In the genomic region with DNA sequence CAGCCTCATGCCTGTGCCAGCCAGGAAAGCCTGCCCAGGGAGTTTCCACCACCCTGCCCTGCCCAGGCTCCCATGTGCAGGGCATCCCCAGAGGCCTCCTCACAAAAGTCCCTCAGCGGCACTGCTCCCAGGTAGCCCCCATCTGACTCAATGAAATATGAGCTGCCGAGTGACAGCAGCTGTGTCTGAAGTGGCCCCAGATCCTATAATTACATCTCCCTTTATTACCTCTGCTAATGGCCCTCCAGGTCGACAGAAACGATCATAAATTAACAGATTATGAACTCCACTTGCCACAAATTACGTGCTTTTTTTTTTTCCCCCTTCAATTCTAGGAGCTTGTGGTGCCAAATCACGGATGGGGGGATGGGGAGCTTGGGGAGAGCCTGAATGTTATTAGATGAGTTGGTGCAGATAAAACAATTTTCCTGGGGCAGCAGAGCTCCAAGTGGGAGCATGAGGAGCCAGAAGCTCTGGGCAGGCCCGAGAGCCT, we compare ENCODE assay signal across 20 cellular contexts.
A peak's percentile ranks its signal among the peaks of the same experiment; 100 is the strongest.
DNase-seq lines count a peak whose midpoint lies in the region; ATAC-seq and TF ChIP-seq lines count a peak whose summit lies in the region.
"Had no signal": no experiment of that assay in that cellular context is flagged by ENCODE, and none has a peak within 500 bp of the region (broad histone marks: within the 10 kb centered on the region; RNA-seq: fewer than 3 reads in every experiment).

No MANE protein-coding gene starts in this region.

- no peaks in the 10 kb centered on the region for H3K9me3 Mint-ChIP-seq in mesothelial cell of epicardium
- H3K9me3 Mint-ChIP-seq: activated T-cell treated with anti-CD3 and anti-CD28 coated beads, Interleukin-2, amount 50 U/mL, for 24 hours; dendritic cell treated with granulocyte-macrophage colony-stimulating factor and Interleukin-4, amounts not matched to agents 40 ng/mL and 50 ng/mL, for 4 days; neural crest cell; stimulated activated naive CD8-positive, alpha-beta T cell treated with anti-CD3 and anti-CD28 coated beads, Interleukin-15, amount 100 ng/mL, for 72 hours had no signal

- peaks cover 3% of the 10 kb centered on the region for H3K4me1 ChIP-seq in testis
- H3K4me1 ChIP-seq: BLaER1, esophagus muscularis mucosa had no signal

- 82 to 83% methylated on average over 6 to 7 of the region's 7 CpGs for WGBS in testis, 2 donors

- no peaks in the 10 kb centered on the region for H3K9me3 ChIP-seq in testis
- H3K9me3 ChIP-seq: BLaER1, esophagus muscularis mucosa had no signal

- peaks cover 45% of the 10 kb centered on the region for H3K4me1 Mint-ChIP-seq in mesothelial cell of epicardium
- H3K4me1 Mint-ChIP-seq: stimulated activated naive CD8-positive, alpha-beta T cell treated with anti-CD3 and anti-CD28 coated beads, Interleukin-15, amount 100 ng/mL, for 72 hours had no signal

- H3K27ac ChIP-seq in testis, result no peak overlapping the region
- H3K27ac ChIP-seq: BLaER1, esophagus muscularis mucosa, hepatocyte had no signal

- TF ChIP-seq CTCF in mesothelial cell of epicardium (IDR thresholded peaks at IDR 0.05; ENCODE audit: unreplicated experiment), result no peak
- TF ChIP-seq CTCF in testis (IDR thresholded peaks at IDR 0.05), result no peak

- peaks cover 21% of the 10 kb centered on the region for H3K27me3 Mint-ChIP-seq in mesothelial cell of epicardium (ENCODE audit: low read depth)
- H3K27me3 Mint-ChIP-seq: activated T-cell treated with anti-CD3 and anti-CD28 coated beads, Interleukin-2, amount 50 U/mL, for 24 hours; stimulated activated naive CD8-positive, alpha-beta T cell treated with anti-CD3 and anti-CD28 coated beads, Interleukin-15, amount 100 ng/mL, for 72 hours had no signal

- ATAC-seq in HG02840 (IDR thresholded peaks at IDR 0.05; ENCODE audit: low FRiP score, unreplicated experiment), result no peak
- ATAC-seq: stimulated activated naive CD8-positive, alpha-beta T cell treated with anti-CD3 and anti-CD28 coated beads, Interleukin-15, amount 100 ng/mL, for 72 hours; T-helper 17 cell had no signal

- intact Hi-C loops in testis (cut with DNase I; ENCODE audit: low total_unique reads), result no loop called here

- DNase-seq in Daoy (ENCODE audit: low read depth), result peak; percentile 23
- peak; percentile 71 to 95 for DNase-seq in NCI-H187 (lab: John Stamatoyannopoulos, UW)
- peak; percentile 99 for DNase-seq in NCI-H69 (lab: John Stamatoyannopoulos, UW)
- DNase-seq in mesothelial cell of epicardium (ENCODE audit: low spot score in 2 of 2, unreplicated experiment in 2 of 2), result no peak
- no peak for DNase-seq in activated gamma-delta T cell (lab: John Stamatoyannopoulos, UW)
- no peak for DNase-seq in testis
- no peak for DNase-seq in kidney tubule cell (ENCODE audit: low spot score)
- DNase-seq: activated T-cell treated with anti-CD3 and anti-CD28 coated beads, Interleukin-2, amount 50 U/mL, for 24 hours; amygdala; GDM1; GOT3; Kasumi-1; stimulated activated naive CD8-positive, alpha-beta T cell treated with anti-CD3 and anti-CD28 coated beads, Interleukin-15, amount 100 ng/mL, for 72 hours; T-helper 17 cell had no signal

- H3K36me3 ChIP-seq in testis (ENCODE audit: low read depth, missing control alignments), result no peaks in the 10 kb centered on the region
- H3K36me3 ChIP-seq: BLaER1 had no signal

- H3K4me3 ChIP-seq in testis, result no peak overlapping the region
- H3K4me3 ChIP-seq: BLaER1, esophagus muscularis mucosa, hepatocyte had no signal

- no peak for TF ChIP-seq POLR2A in testis (IDR thresholded peaks at IDR 0.05)

- no peaks in the 10 kb centered on the region for H3K27me3 ChIP-seq in testis
- H3K27me3 ChIP-seq: BLaER1, esophagus muscularis mucosa, hepatocyte had no signal

- H3K27ac Mint-ChIP-seq in mesothelial cell of epicardium, result peak overlapping the region; percentile 7
- H3K27ac Mint-ChIP-seq: activated T-cell treated with anti-CD3 and anti-CD28 coated beads, Interleukin-2, amount 50 U/mL, for 24 hours; dendritic cell treated with granulocyte-macrophage colony-stimulating factor and Interleukin-4, amounts not matched to agents 40 ng/mL and 50 ng/mL, for 4 days; T-helper 17 cell had no signal

- no peak overlapping the region for H3K4me3 Mint-ChIP-seq in mesothelial cell of epicardium
- H3K4me3 Mint-ChIP-seq: activated T-cell treated with anti-CD3 and anti-CD28 coated beads, Interleukin-2, amount 50 U/mL, for 24 hours; dendritic cell treated with granulocyte-macrophage colony-stimulating factor and Interleukin-4, amounts not matched to agents 40 ng/mL and 50 ng/mL, for 4 days; neural crest cell; stimulated activated naive CD8-positive, alpha-beta T cell treated with anti-CD3 and anti-CD28 coated beads, Interleukin-15, amount 100 ng/mL, for 72 hours; T-helper 17 cell had no signal

- no peaks in the 10 kb centered on the region for H3K36me3 Mint-ChIP-seq in mesothelial cell of epicardium

Comparison
In these comparisons a context has a peak if more than half of its experiments do, and no peak if none do; other contexts are left out.
1. DNase-seq: peak in Daoy (single experiment), NCI-H187 (2 of 2) and NCI-H69 (single experiment); none in mesothelial cell of epicardium (0 of 2), activated gamma-delta T cell (single experiment), testis (single experiment) and kidney tubule cell (single experiment).